In the genomic region with DNA sequence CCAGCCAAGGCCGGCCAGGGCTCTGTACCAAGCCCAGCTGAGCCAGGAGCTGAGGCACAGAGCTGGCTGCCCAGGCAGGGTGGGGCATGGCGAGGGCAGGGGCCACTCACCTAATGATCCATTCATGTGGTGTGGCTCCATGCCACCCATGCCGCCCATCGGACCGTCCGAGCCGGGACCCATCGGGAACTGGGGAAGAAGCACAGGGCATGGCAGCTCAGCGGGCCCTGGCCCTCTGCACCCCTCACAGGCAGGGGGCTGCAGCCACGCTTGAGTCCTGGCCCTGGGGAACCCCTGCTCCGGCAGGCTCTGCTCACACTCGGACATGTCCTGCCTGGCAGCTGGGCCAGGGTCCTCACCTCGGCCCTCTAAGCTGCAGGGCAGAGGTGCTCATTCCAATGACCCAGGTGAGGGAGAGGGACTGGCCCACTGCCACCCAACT, we compare ENCODE assay signal across 2 cellular contexts.
TF ChIP-seq lines count a peak whose summit lies in the region.

No MANE protein-coding gene starts in this region.

TF ChIP-seq in WTC11, 78 proteins besides CTCF, POLR2A, EP300 and RAD21:
- TF ChIP-seq ZNF416 (CRISPR knock-in tag; IDR thresholded peaks at IDR 0.05): no peak
- no peak for TF ChIP-seq ATF1 (CRISPR knock-in tag; IDR thresholded peaks at IDR 0.05)
- no peak for TF ChIP-seq FOXP1 (CRISPR knock-in tag; IDR thresholded peaks at IDR 0.05; ENCODE audit: borderline replicate concordance)
- no peak for TF ChIP-seq NFYB (CRISPR knock-in tag; conservative IDR thresholded peaks at IDR 0.05; ENCODE audit: low read depth)
- TF ChIP-seq NFE2L1 (CRISPR knock-in tag; IDR thresholded peaks at IDR 0.05): no peak
- TF ChIP-seq ZBTB21 (CRISPR knock-in tag; IDR thresholded peaks at IDR 0.05; ENCODE audit: borderline replicate concordance): no peak
- no peak for TF ChIP-seq TCF7 (CRISPR knock-in tag; IDR thresholded peaks at IDR 0.05; ENCODE audit: low read depth)
- TF ChIP-seq RELA (CRISPR knock-in tag; IDR thresholded peaks at IDR 0.05; ENCODE audit: borderline replicate concordance): no peak
- TF ChIP-seq, protein P1, sequence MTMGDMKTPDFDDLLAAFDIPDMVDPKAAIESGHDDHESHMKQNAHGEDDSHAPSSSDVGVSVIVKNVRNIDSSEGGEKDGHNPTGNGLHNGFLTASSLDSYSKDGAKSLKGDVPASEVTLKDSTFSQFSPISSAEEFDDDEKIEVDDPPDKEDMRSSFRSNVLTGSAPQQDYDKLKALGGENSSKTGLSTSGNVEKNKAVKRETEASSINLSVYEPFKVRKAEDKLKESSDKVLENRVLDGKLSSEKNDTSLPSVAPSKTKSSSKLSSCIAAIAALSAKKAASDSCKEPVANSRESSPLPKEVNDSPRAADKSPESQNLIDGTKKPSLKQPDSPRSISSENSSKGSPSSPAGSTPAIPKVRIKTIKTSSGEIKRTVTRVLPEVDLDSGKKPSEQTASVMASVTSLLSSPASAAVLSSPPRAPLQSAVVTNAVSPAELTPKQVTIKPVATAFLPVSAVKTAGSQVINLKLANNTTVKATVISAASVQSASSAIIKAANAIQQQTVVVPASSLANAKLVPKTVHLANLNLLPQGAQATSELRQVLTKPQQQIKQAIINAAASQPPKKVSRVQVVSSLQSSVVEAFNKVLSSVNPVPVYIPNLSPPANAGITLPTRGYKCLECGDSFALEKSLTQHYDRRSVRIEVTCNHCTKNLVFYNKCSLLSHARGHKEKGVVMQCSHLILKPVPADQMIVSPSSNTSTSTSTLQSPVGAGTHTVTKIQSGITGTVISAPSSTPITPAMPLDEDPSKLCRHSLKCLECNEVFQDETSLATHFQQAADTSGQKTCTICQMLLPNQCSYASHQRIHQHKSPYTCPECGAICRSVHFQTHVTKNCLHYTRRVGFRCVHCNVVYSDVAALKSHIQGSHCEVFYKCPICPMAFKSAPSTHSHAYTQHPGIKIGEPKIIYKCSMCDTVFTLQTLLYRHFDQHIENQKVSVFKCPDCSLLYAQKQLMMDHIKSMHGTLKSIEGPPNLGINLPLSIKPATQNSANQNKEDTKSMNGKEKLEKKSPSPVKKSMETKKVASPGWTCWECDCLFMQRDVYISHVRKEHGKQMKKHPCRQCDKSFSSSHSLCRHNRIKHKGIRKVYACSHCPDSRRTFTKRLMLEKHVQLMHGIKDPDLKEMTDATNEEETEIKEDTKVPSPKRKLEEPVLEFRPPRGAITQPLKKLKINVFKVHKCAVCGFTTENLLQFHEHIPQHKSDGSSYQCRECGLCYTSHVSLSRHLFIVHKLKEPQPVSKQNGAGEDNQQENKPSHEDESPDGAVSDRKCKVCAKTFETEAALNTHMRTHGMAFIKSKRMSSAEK (CRISPR knock-in tag; IDR thresholded peaks at IDR 0.05; ENCODE audit: borderline replicate concordance): no peak
- no peak for TF ChIP-seq RORB (CRISPR knock-in tag; IDR thresholded peaks at IDR 0.05)
- TF ChIP-seq, protein P2, sequence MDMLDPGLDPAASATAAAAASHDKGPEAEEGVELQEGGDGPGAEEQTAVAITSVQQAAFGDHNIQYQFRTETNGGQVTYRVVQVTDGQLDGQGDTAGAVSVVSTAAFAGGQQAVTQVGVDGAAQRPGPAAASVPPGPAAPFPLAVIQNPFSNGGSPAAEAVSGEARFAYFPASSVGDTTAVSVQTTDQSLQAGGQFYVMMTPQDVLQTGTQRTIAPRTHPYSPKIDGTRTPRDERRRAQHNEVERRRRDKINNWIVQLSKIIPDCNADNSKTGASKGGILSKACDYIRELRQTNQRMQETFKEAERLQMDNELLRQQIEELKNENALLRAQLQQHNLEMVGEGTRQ (CRISPR knock-in tag; IDR thresholded peaks at IDR 0.05): no peak
TF ChIP-seq in WTC11: peak in this region for 0.

TF ChIP-seq in HepG2, 621 proteins besides CTCF, POLR2A, EP300 and RAD21:
- TF ChIP-seq KDM5B (CRISPR knock-in tag; IDR thresholded peaks at IDR 0.05; ENCODE audit: borderline replicate concordance) (no peak), AGO2 (optimal IDR thresholded peaks at IDR 0.05; ENCODE audit: low read depth, low read length) (peak; percentile 71)
